25 cellular contexts compared by ENCODE assay signal in genomic region chr3:177295116-177295515, GRCh38.
DNase-seq lines count a peak whose midpoint lies in the region; ATAC-seq, FAIRE-seq and TF ChIP-seq lines count a peak whose summit lies in the region.
"Had no signal": no experiment of that assay in that cellular context is flagged by ENCODE, and none has a peak within 500 bp of the region (broad histone marks: within the 10 kb centered on the region; RNA-seq: fewer than 3 reads in every experiment).

No MANE protein-coding gene starts in this region.

- no peaks in the 10 kb centered on the region for H3K36me3 ChIP-seq in ascending aorta
- H3K36me3 ChIP-seq in keratinocyte (ENCODE audit: control insufficient read depth in 2 of 2, extremely low read depth in 1 of 2, insufficient read depth in 2 of 2, low read length in 2 of 2): no peaks in the 10 kb centered on the region
- no peaks in the 10 kb centered on the region for H3K36me3 ChIP-seq in smooth muscle cell (ENCODE audit: low read depth)
- H3K36me3 ChIP-seq: right lobe of liver had no signal

- H3K4me3 ChIP-seq in ascending aorta (no peak overlapping the region), keratinocyte (ENCODE audit: control insufficient read depth in 2 of 3, extremely low read depth in 1 of 3, insufficient read depth in 2 of 3, low read depth in 1 of 3, low read length in 3 of 3) (no peak overlapping the region), smooth muscle cell (no peak overlapping the region)
- H3K4me3 ChIP-seq: right lobe of liver had no signal

- H3K9me1 ChIP-seq in keratinocyte (ENCODE audit: control insufficient read depth, extremely low read depth, insufficient read depth, low read length): no peaks in the 10 kb centered on the region

- H3K4me1 ChIP-seq in ascending aorta: peaks cover 3 to 11% of the 10 kb centered on the region in 2 donors
- H3K4me1 ChIP-seq in keratinocyte (ENCODE audit: control insufficient read depth, extremely low read depth, insufficient read depth, low read length): peaks cover 12% of the 10 kb centered on the region
- no peaks in the 10 kb centered on the region for H3K4me1 ChIP-seq in smooth muscle cell (ENCODE audit: low read depth)

- no peak for ATAC-seq in activated CD8-positive, alpha-beta T cell treated with anti-CD3 and anti-CD28 coated beads, Interleukin-2, amount 10 ng/mL, durations not matched to agents 7 days and 5 days
- no peak for ATAC-seq in HG02571 (IDR thresholded peaks at IDR 0.05; ENCODE audit: unreplicated experiment)
- ATAC-seq: activated T-helper 17 cell treated with anti-CD3 and anti-CD28 coated beads, Interleukin-2, amount 50 U/mL, for 72 hours; naive thymus-derived CD8-positive, alpha-beta T cell; right lobe of liver; T-cell had no signal

- dilution Hi-C loops in keratinocyte (cut with MboI; ENCODE audit: extremely low pct_ligation_motif_present, low sequenced_read_pairs): no loop called here

- H3K27ac Mint-ChIP-seq in activated CD8-positive, alpha-beta T cell treated with anti-CD3 and anti-CD28 coated beads, Interleukin-2, amount 10 ng/mL, durations not matched to agents 7 days and 5 days: no peak overlapping the region
- H3K27ac Mint-ChIP-seq: activated naive CD8-positive, alpha-beta T cell; activated T-helper 17 cell treated with anti-CD3 and anti-CD28 coated beads, Interleukin-2, amount 50 U/mL, for 72 hours; CD4-positive, alpha-beta memory T cell; T-cell had no signal

- H3K27me3 Mint-ChIP-seq in activated CD8-positive, alpha-beta T cell treated with anti-CD3 and anti-CD28 coated beads, Interleukin-2, amount 10 ng/mL, durations not matched to agents 7 days and 5 days (ENCODE audit: low read depth): no peaks in the 10 kb centered on the region
- H3K27me3 Mint-ChIP-seq: activated naive CD8-positive, alpha-beta T cell; activated T-helper 17 cell treated with anti-CD3 and anti-CD28 coated beads, Interleukin-2, amount 50 U/mL, for 72 hours; CD4-positive, alpha-beta memory T cell; central memory CD8-positive, alpha-beta T cell; naive thymus-derived CD8-positive, alpha-beta T cell; T-cell had no signal

- no peak for TF ChIP-seq CTCF in ascending aorta (IDR thresholded peaks at IDR 0.05)
- TF ChIP-seq CTCF in keratinocyte (optimal IDR thresholded peaks at IDR 0.05 in 1 of 3, IDR thresholded peaks at IDR 0.05 in 1 of 3, conservative IDR thresholded peaks at IDR 0.05 in 1 of 3; ENCODE audit: extremely low read depth in 1 of 3, insufficient read depth in 2 of 3, low read length in 3 of 3): no peak
- no peak for TF ChIP-seq CTCF in smooth muscle cell (IDR thresholded peaks at IDR 0.05; ENCODE audit: borderline replicate concordance, insufficient read depth, poor library complexity, severe bottlenecking)

- intact Hi-C loops in ascending aorta (cut with DNase I): loop anchor here (2.0 kb wide), 2 partner anchors 64 to 98 kb away; partner anchors contain the start of gene TBL1XR1

- H3K79me2 ChIP-seq in keratinocyte (ENCODE audit: control insufficient read depth, insufficient read depth, low read length) (no peaks in the 10 kb centered on the region), smooth muscle cell (ENCODE audit: low read depth) (no peaks in the 10 kb centered on the region)

- H4K20me1 ChIP-seq in keratinocyte (ENCODE audit: control insufficient read depth, extremely low read depth, insufficient read depth, low read length) (no peaks in the 10 kb centered on the region), smooth muscle cell (ENCODE audit: low read depth) (no peaks in the 10 kb centered on the region)

- no peaks in the 10 kb centered on the region for H3F3A ChIP-seq in smooth muscle cell (ENCODE audit: low read depth)

- CTCF ChIA-PET in activated CD8-positive, alpha-beta T cell treated with anti-CD3 and anti-CD28 coated beads, Interleukin-2, amount 10 ng/mL, durations not matched to agents 7 days and 5 days (lab: Charles Lee): no interaction called here

- DNase-seq in HT-29 (ENCODE audit: low spot score): peak; percentile 87
- no peak for DNase-seq in ascending aorta (ENCODE audit: low spot score in 2 of 2)
- DNase-seq in keratinocyte (ENCODE audit: low read depth, low spot score): no peak
- no peak for DNase-seq in smooth muscle cell (lab: John Stamatoyannopoulos, UW; ENCODE audit: unreplicated experiment)
- no peak for DNase-seq in activated CD8-positive, alpha-beta T cell treated with anti-CD3 and anti-CD28 coated beads, Interleukin-2, amount 10 ng/mL, durations not matched to agents 7 days and 5 days
- no peak for DNase-seq in NK-92 treated with Interleukin-12 subunit alpha and Interleukin-12 subunit beta, amount 100 ng/mL, for 24 hours (lab: John Stamatoyannopoulos, UW)
- DNase-seq in SHP77 treated with DMSO at 0.1 percent for 48 hours (lab: John Stamatoyannopoulos, UW): no peak
- DNase-seq: CD4-positive, alpha-beta memory T cell; effector CD4-positive, alpha-beta T cell; GF-D8; kidney; naive thymus-derived CD8-positive, alpha-beta T cell; NCI-H1092 treated with DMSO at 0.1 percent for 48 hours; NCI-H1930; NCI-H226; NCI-H748 treated with DMSO at 0.1 percent for 48 hours; right lobe of liver; SIG-M5; T-cell had no signal

- no peaks in the 10 kb centered on the region for H3K9me3 ChIP-seq in ascending aorta
- no peaks in the 10 kb centered on the region for H3K9me3 ChIP-seq in keratinocyte (ENCODE audit: control insufficient read depth, low read depth, low read length)
- no peaks in the 10 kb centered on the region for H3K9me3 ChIP-seq in smooth muscle cell (replicated peaks; ENCODE audit: low read depth)
- H3K9me3 ChIP-seq: right lobe of liver had no signal

- H3K27me3 ChIP-seq in ascending aorta (no peaks in the 10 kb centered on the region), keratinocyte (ENCODE audit: control insufficient read depth, extremely low read depth, insufficient read depth, low read length) (no peaks in the 10 kb centered on the region), smooth muscle cell (ENCODE audit: low read depth) (no peaks in the 10 kb centered on the region)
- H3K27me3 ChIP-seq: right lobe of liver had no signal

- no peaks in the 10 kb centered on the region for H3K36me3 Mint-ChIP-seq in activated CD8-positive, alpha-beta T cell treated with anti-CD3 and anti-CD28 coated beads, Interleukin-2, amount 10 ng/mL, durations not matched to agents 7 days and 5 days (ENCODE audit: low read depth)
- H3K36me3 Mint-ChIP-seq: activated naive CD8-positive, alpha-beta T cell; CD4-positive, alpha-beta memory T cell; naive thymus-derived CD8-positive, alpha-beta T cell; T-cell had no signal

- FAIRE-seq in keratinocyte (lab: Jason Lieb, UNC): no peak
- FAIRE-seq: astrocyte, kidney, TTC549 had no signal

- H3K4me1 Mint-ChIP-seq in activated CD8-positive, alpha-beta T cell treated with anti-CD3 and anti-CD28 coated beads, Interleukin-2, amount 10 ng/mL, durations not matched to agents 7 days and 5 days (ENCODE audit: low read depth): no peaks in the 10 kb centered on the region
- H3K4me1 Mint-ChIP-seq: activated T-helper 17 cell treated with anti-CD3 and anti-CD28 coated beads, Interleukin-2, amount 50 U/mL, for 72 hours; CD4-positive, alpha-beta memory T cell; central memory CD8-positive, alpha-beta T cell had no signal

- H3K9me3 Mint-ChIP-seq in activated CD8-positive, alpha-beta T cell treated with anti-CD3 and anti-CD28 coated beads, Interleukin-2, amount 10 ng/mL, durations not matched to agents 7 days and 5 days (ENCODE audit: insufficient read depth): no peaks in the 10 kb centered on the region
- H3K9me3 Mint-ChIP-seq: activated T-helper 17 cell treated with anti-CD3 and anti-CD28 coated beads, Interleukin-2, amount 50 U/mL, for 72 hours; CD4-positive, alpha-beta memory T cell; central memory CD8-positive, alpha-beta T cell; naive thymus-derived CD8-positive, alpha-beta T cell; T-cell had no signal

- H3K4me2 ChIP-seq in keratinocyte (ENCODE audit: control insufficient read depth, extremely low read depth, insufficient read depth, low read depth, low read length) (no peak overlapping the region), smooth muscle cell (no peak overlapping the region)

- peak overlapping the region; percentile 80 to 84 for H3K27ac ChIP-seq in ascending aorta
- H3K27ac ChIP-seq in keratinocyte (ENCODE audit: control insufficient read depth, insufficient read depth, low read length): peak overlapping the region; percentile 1
- H3K27ac ChIP-seq in smooth muscle cell (ENCODE audit: low read depth): peak overlapping the region; percentile 87
- H3K27ac ChIP-seq: right lobe of liver had no signal

- no peak overlapping the region for H3K4me3 Mint-ChIP-seq in activated CD8-positive, alpha-beta T cell treated with anti-CD3 and anti-CD28 coated beads, Interleukin-2, amount 10 ng/mL, durations not matched to agents 7 days and 5 days
- H3K4me3 Mint-ChIP-seq: activated naive CD8-positive, alpha-beta T cell; activated T-helper 17 cell treated with anti-CD3 and anti-CD28 coated beads, Interleukin-2, amount 50 U/mL, for 72 hours; CD4-positive, alpha-beta memory T cell; central memory CD8-positive, alpha-beta T cell; naive thymus-derived CD8-positive, alpha-beta T cell; T-cell had no signal

- POLR2A ChIA-PET in activated CD8-positive, alpha-beta T cell treated with anti-CD3 and anti-CD28 coated beads, Interleukin-2, amount 10 ng/mL, durations not matched to agents 7 days and 5 days (lab: Charles Lee): no interaction called here

- no peak overlapping the region for H2AFZ ChIP-seq in keratinocyte (ENCODE audit: control insufficient read depth, low read length)
- H2AFZ ChIP-seq in smooth muscle cell (ENCODE audit: low read depth): no peak overlapping the region

- no peak overlapping the region for H3K9ac ChIP-seq in keratinocyte (ENCODE audit: control insufficient read depth, extremely low read depth, insufficient read depth, low read length)
- no peak overlapping the region for H3K9ac ChIP-seq in smooth muscle cell (ENCODE audit: low read depth)

- 77% methylated on average over 2 of the region's 2 CpGs for WGBS in smooth muscle cell (ENCODE audit: low lambda C conversion rate)

Comparison
In these comparisons a context has a peak if more than half of its experiments do, and no peak if none do; other contexts are left out.
1. H3K27ac ChIP-seq: peak in every context shown above with its lines; median percentile 87 in smooth muscle cell; 82 in ascending aorta; 1 in keratinocyte.